1 cellular context compared by ENCODE assay signal in the genomic region with DNA sequence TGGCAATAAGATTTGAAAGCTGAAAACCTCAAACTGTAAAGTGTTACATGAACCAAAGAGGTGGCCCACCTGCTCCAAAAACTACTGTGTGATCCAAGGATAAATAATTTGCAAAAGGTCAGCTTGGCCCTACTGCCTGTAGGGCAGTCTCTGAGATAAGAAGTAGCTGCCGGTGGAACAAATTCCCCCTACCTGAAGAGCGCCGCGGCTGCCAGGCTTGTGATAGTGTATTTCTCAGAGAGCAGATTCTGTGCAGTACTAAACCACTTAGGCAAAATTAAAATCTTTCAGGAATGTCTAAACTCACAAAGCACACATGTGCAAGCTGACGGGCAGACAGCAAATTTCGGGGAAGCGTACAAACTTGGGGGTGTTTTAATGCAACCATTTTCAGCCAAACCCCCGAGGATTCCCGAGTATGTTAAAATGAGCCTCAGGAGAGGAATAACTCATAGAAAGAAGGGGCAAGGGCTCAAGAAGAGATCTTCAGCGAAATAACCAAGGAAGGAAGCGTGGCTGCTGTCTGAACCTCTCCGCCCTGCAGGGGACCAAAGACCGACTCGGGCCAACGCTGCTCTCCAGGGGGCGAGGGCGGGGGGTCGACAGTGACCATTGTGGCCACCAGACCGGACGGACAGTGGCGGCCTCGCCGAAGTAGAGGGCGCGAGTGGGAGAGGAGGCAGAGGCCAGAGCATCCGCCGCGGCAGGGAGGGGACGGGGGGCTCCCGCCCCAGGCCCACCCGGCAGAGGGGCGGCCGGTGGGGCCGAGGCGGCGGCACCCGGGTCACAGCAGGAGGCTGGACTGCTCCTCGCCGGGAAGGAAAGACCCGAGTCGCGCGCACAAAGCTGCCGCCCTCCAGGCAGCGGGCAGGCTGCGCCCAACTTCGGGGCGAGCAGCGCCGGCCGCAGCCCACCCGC.
TF ChIP-seq lines count a peak whose summit lies in the region.

No MANE protein-coding gene starts in this region.

TF ChIP-seq in WTC11, 78 proteins besides CTCF, POLR2A, EP300 and RAD21 (continued from another document):
- peak; percentile 83 for TF ChIP-seq FOXP4 (CRISPR knock-in tag; IDR thresholded peaks at IDR 0.05)
- no peak for TF ChIP-seq RELA (CRISPR knock-in tag; IDR thresholded peaks at IDR 0.05; ENCODE audit: borderline replicate concordance)
- no peak for TF ChIP-seq CBFB (CRISPR knock-in tag; IDR thresholded peaks at IDR 0.05; ENCODE audit: low read depth)
- TF ChIP-seq, protein P1, sequence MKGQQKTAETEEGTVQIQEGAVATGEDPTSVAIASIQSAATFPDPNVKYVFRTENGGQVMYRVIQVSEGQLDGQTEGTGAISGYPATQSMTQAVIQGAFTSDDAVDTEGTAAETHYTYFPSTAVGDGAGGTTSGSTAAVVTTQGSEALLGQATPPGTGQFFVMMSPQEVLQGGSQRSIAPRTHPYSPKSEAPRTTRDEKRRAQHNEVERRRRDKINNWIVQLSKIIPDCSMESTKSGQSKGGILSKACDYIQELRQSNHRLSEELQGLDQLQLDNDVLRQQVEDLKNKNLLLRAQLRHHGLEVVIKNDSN (CRISPR knock-in tag; IDR thresholded peaks at IDR 0.05) = no peak
- TF ChIP-seq ZNF416 (CRISPR knock-in tag; IDR thresholded peaks at IDR 0.05) = no peak
